Comparison of ENCODE assay signal across 15 cellular contexts in the genomic region with DNA sequence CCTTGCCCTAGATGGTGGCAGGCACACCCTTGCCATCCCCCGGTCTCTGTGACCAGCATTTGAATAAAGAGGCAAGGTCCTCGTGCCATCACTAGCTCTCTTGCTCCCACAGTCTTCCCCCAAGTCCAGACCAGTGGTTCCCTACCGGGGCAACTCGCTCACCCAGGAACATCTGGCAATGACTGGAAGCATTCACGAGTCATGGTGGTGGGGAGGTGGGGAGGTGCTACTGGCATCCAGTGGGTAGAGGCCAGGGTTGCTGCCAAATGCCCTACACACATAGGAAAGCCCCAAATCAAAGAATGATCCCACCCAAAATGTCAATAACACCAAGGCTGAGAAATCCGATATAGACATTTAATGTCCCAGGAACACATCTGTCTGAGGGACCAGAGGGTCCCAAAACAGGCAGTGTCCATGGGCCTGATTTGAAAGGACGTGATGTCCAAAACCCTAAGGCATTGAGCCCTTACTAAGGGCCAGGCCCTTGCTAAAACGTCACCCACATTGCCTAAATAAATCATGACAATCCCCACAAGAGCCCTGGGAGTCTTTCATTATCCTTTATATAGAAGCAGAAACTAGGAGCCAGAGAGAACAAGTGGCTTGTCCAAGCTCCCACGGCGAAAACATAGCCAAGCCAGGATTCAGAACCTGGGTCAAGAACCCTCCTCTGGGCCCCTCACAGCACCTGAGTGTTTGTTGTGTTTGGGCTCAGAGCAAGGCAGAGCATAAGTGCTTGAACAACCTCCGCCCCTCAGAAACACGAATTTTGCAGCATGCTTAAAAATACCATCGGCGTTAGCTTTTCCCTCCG.
"Had no signal": no experiment of that assay in that cellular context is flagged by ENCODE, and none has a peak within 500 bp of the region (broad histone marks: within the 10 kb centered on the region; RNA-seq: fewer than 3 reads in every experiment).

No MANE protein-coding gene starts in this region.

- H3K4me1 ChIP-seq: breast epithelium, gastrocnemius medialis, prostate gland had no signal

- H3K27me3 ChIP-seq: breast epithelium, gastrocnemius medialis had no signal

- DNase-seq: activated naive CD4-positive, alpha-beta T cell treated with Interleukin-2 at 50 U/mL for 16 hours; activated naive CD8-positive, alpha-beta T cell treated with anti-CD3 and anti-CD28 coated beads, Interleukin-2, amount 50 U/mL, for 24 hours; aorta; dermis blood vessel endothelial cell; effector memory CD8-positive, alpha-beta T cell; gastrocnemius medialis; mesenchymal stem cell; nephron progenitor cell; trophoblast cell had no signal

- H3K36me3 ChIP-seq: breast epithelium, gastrocnemius medialis, prostate gland had no signal

- H3K27ac ChIP-seq: breast epithelium, epithelial cell of prostate, gastrocnemius medialis, prostate gland had no signal

- ATAC-seq: activated CD4-positive, CD25-positive, alpha-beta regulatory T cell treated with anti-CD3 and anti-CD28 coated beads, Interleukin-2, amount 50 U/mL, for 24 hours; activated naive CD8-positive, alpha-beta T cell treated with anti-CD3 and anti-CD28 coated beads, Interleukin-2, amount 50 U/mL, for 24 hours; activated T-helper 17 cell treated with anti-CD3 and anti-CD28 coated beads, Interleukin-2, amount 50 U/mL, for 72 hours; effector memory CD8-positive, alpha-beta T cell; gastrocnemius medialis; stimulated activated effector memory CD8-positive, alpha-beta T cell treated with anti-CD3 and anti-CD28 coated beads, Interleukin-12 subunit alpha, Interleukin-12 subunit beta, amount 100 ng/mL, for 72 hours had no signal

- H3K9me3 ChIP-seq: breast epithelium, gastrocnemius medialis, prostate gland had no signal

- H3K4me3 ChIP-seq: breast epithelium, gastrocnemius medialis, prostate gland had no signal
